1 cellular context compared by ENCODE assay signal in genomic region chr1:153670257-153670858, GRCh38.
A peak's percentile ranks its signal among the peaks of the same experiment; 100 is the strongest.
TF ChIP-seq lines count a peak whose summit lies in the region.

No MANE protein-coding gene starts in this region.

TF ChIP-seq in GM12878, 131 proteins besides CTCF, POLR2A, EP300 and RAD21:
- TF ChIP-seq ASH2L (IDR thresholded peaks at IDR 0.05; ENCODE audit: borderline replicate concordance, low read depth) (no peak), MTA2 (IDR thresholded peaks at IDR 0.05; ENCODE audit: low read depth) (no peak), BHLHE40 (IDR thresholded peaks at IDR 0.05; ENCODE audit: borderline replicate concordance in 1 of 2, low read depth in 2 of 2, low read length in 1 of 2) (no peak), NKRF (conservative IDR thresholded peaks at IDR 0.05) (peak; percentile 80; the same call in 1 of the 2 replicates), RELB (IDR thresholded peaks at IDR 0.05; ENCODE audit: low read depth) (no peak; the same call in 1 of the 2 replicates), CHD1 (IDR thresholded peaks at IDR 0.05; ENCODE audit: low read depth, low read length) (peak; percentile 74; the same call in 1 of the 2 replicates), JUND (IDR thresholded peaks at IDR 0.05; ENCODE audit: low read depth, low read length) (no peak)
